ENCODE assay signal across 32 cellular contexts in genomic region chr13:27470042-27470830, GRCh38.
"Had no signal": no experiment of that assay in that cellular context is flagged by ENCODE, and none has a peak within 500 bp of the region (broad histone marks: within the 10 kb centered on the region; RNA-seq: fewer than 3 reads in every experiment).

No MANE protein-coding gene starts in this region.

- H3K4me1 ChIP-seq: psoas muscle, right lobe of liver, spleen, testis, tibial artery, vagina had no signal

- H3K27ac Mint-ChIP-seq: natural killer cell treated with Interleukin-12 subunit alpha and Interleukin-12 subunit beta and Interleukin-15 and Interleukin-18, amount 100 ng/mL, for 72 hours; nephron progenitor cell; progenitor cell of endocrine pancreas; stimulated activated memory B cell treated with anti-CD40 and anti-IgM and Interleukin-4, amounts not matched to agents 10 μg/mL and 1 μg/mL and 100 μg/mL, for 72 hours; stimulated activated naive CD8-positive, alpha-beta T cell treated with anti-CD3 and anti-CD28 coated beads, Interleukin-15, amount 100 ng/mL, for 72 hours had no signal

- H3K9me3 ChIP-seq: neutrophil, ovary, psoas muscle, right lobe of liver, sigmoid colon, spleen, suprapubic skin, testis, tibial artery, transverse colon, upper lobe of left lung, vagina had no signal

- H3K36me3 ChIP-seq: neutrophil, ovary, right lobe of liver, sigmoid colon, spleen, suprapubic skin, tibial artery, transverse colon, upper lobe of left lung, vagina had no signal

- H2AFZ ChIP-seq: parathyroid adenoma had no signal

- H3K36me3 Mint-ChIP-seq: naive thymus-derived CD8-positive, alpha-beta T cell; natural killer cell treated with Interleukin-12 subunit alpha and Interleukin-12 subunit beta and Interleukin-15 and Interleukin-18, amount 100 ng/mL, for 72 hours; stimulated activated memory B cell treated with anti-CD40 and anti-IgM and Interleukin-4, amounts not matched to agents 10 μg/mL and 1 μg/mL and 100 μg/mL, for 72 hours had no signal

- H3K4me3 Mint-ChIP-seq: naive thymus-derived CD8-positive, alpha-beta T cell; natural killer cell treated with Interleukin-12 subunit alpha and Interleukin-12 subunit beta and Interleukin-15 and Interleukin-18, amount 100 ng/mL, for 72 hours; nephron progenitor cell; neural crest cell; stimulated activated memory B cell treated with anti-CD40 and anti-IgM and Interleukin-4, amounts not matched to agents 10 μg/mL and 1 μg/mL and 100 μg/mL, for 72 hours; stimulated activated naive CD8-positive, alpha-beta T cell treated with anti-CD3 and anti-CD28 coated beads, Interleukin-15, amount 100 ng/mL, for 72 hours had no signal

- H3K4me3 ChIP-seq: ovary, psoas muscle, right lobe of liver, sigmoid colon, smooth muscle cell, spleen, suprapubic skin, testis, tibial artery, transverse colon, upper lobe of left lung, vagina had no signal

- H3K27ac ChIP-seq: neutrophil, ovary, parathyroid adenoma, psoas muscle, right lobe of liver, sigmoid colon, spleen, suprapubic skin, testis, tibial artery, transverse colon, upper lobe of left lung, vagina had no signal

- ATAC-seq: naive thymus-derived CD8-positive, alpha-beta T cell; natural killer cell treated with Interleukin-12 subunit alpha and Interleukin-12 subunit beta and Interleukin-15 and Interleukin-18, amount 100 ng/mL, for 72 hours; psoas muscle; right cardiac atrium; right lobe of liver; stimulated activated memory B cell treated with anti-CD40 and anti-IgM and Interleukin-4, amounts not matched to agents 10 μg/mL and 1 μg/mL and 100 μg/mL, for 72 hours; stimulated activated naive CD8-positive, alpha-beta T cell treated with anti-CD3 and anti-CD28 coated beads, Interleukin-15, amount 100 ng/mL, for 72 hours; stimulated activated naive CD8-positive, alpha-beta T cell treated with anti-CD3 and anti-CD28 coated beads, Interleukin-15, Interleukin-2, amounts not matched to agents 100 U/mL and 50 U/mL, for 24 hours had no signal

- H3K9ac ChIP-seq: parathyroid adenoma had no signal

- H3K4me2 ChIP-seq: smooth muscle cell had no signal

- H3K9me3 Mint-ChIP-seq: naive thymus-derived CD8-positive, alpha-beta T cell; natural killer cell treated with Interleukin-12 subunit alpha and Interleukin-12 subunit beta and Interleukin-15 and Interleukin-18, amount 100 ng/mL, for 72 hours; neural crest cell; stimulated activated memory B cell treated with anti-CD40 and anti-IgM and Interleukin-4, amounts not matched to agents 10 μg/mL and 1 μg/mL and 100 μg/mL, for 72 hours; stimulated activated naive CD8-positive, alpha-beta T cell treated with anti-CD3 and anti-CD28 coated beads, Interleukin-15, amount 100 ng/mL, for 72 hours had no signal

- H3K4me1 Mint-ChIP-seq: nephron progenitor cell; stimulated activated naive CD8-positive, alpha-beta T cell treated with anti-CD3 and anti-CD28 coated beads, Interleukin-15, amount 100 ng/mL, for 72 hours had no signal

- H3K79me2 ChIP-seq: parathyroid adenoma had no signal

- H3K27me3 Mint-ChIP-seq: stimulated activated memory B cell treated with anti-CD40 and anti-IgM and Interleukin-4, amounts not matched to agents 10 μg/mL and 1 μg/mL and 100 μg/mL, for 72 hours; stimulated activated naive CD8-positive, alpha-beta T cell treated with anti-CD3 and anti-CD28 coated beads, Interleukin-15, amount 100 ng/mL, for 72 hours had no signal

- H3K27me3 ChIP-seq: neutrophil, ovary, right lobe of liver, sigmoid colon, spleen, suprapubic skin, testis, tibial artery, transverse colon, upper lobe of left lung, vagina had no signal

- DNase-seq: naive thymus-derived CD8-positive, alpha-beta T cell; nephron progenitor cell; nucleus accumbens; ovary; posterior cingulate gyrus; psoas muscle; right cardiac atrium; right lobe of liver; sigmoid colon; spleen; stimulated activated CD4-positive, alpha-beta T cell treated with anti-CD3 and anti-CD28 coated beads, Interleukin-12 subunit alpha, Interleukin-12 subunit beta, amount 100 ng/mL, for 4 hours; stimulated activated CD4-positive, alpha-beta T cell treated with anti-CD3 and anti-CD28 coated beads, Interleukin-1b, Interleukin-23, amount 100 ng/mL, for 48 hours; stimulated activated CD4-positive, alpha-beta T cell treated with anti-CD3 and anti-CD28 coated beads, Interleukin-4, amount 100 ng/mL, for 1 hour; stimulated activated CD4-positive, alpha-beta T cell treated with anti-CD3 and anti-CD28 coated beads, Interleukin-4, amount 100 ng/mL, for 4 hours; stimulated activated CD8-positive, alpha-beta memory T cell treated with anti-CD3 and anti-CD28 coated beads, Interleukin-4, amount 100 ng/mL, for 48 hours; stimulated activated naive CD4-positive, alpha-beta T cell; stimulated activated naive CD8-positive, alpha-beta T cell treated with anti-CD3 and anti-CD28 coated beads, Interleukin-15, amount 100 ng/mL, for 72 hours; stimulated activated naive CD8-positive, alpha-beta T cell treated with anti-CD3 and anti-CD28 coated beads, Interleukin-15, Interleukin-2, amounts not matched to agents 100 U/mL and 50 U/mL, for 24 hours; substantia nigra; testis; tibial artery; transverse colon; upper lobe of left lung had no signal
